16 cellular contexts compared by ENCODE assay signal in the genomic region with DNA sequence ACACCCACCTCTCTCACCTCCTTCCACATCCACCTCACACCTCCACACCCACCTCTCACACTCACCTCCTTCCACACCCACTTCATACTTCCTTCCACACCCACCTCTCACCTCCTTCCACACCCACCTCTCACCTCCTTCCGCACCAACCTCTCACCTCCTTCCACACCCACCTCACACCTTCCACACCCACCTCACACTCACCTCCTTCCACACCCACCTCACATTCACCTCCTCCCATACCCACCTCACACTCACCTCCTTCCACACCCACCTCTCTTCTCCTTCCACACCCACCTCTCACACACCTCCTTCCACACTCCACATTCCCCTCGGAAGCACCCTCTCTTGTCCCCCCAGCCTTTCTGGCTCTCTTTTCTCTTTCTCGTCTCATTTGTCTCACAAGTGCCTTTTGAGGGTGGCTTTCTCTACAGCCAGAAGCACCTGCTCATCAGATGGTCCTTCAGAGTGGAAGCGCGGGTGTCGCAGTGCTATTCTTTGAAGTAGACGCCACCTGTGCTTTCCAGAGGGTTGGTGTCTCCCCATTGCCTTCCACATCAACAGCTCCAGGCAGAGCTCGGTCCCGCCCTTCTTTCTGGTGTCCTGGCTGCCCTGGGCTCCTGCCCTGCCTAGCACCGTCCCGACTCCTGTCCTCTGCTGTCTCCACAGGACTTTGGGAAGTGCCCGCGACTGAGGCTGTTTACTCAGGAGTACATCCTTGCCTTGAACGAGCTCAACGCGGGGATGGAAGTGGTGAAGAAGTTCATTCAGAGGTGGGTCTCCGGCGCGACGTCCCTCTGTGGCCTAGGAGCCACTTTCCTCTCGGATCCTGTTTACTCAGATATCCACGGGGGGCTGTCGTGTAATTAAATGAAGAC.
DNase-seq lines count a peak whose midpoint lies in the region; ATAC-seq and TF ChIP-seq lines count a peak whose summit lies in the region.
"Had no signal": no experiment of that assay in that cellular context is flagged by ENCODE, and none has a peak within 500 bp of the region (broad histone marks: within the 10 kb centered on the region; RNA-seq: fewer than 3 reads in every experiment).

No MANE protein-coding gene starts in this region.

- no peaks in the 10 kb centered on the region for H3K9me3 ChIP-seq in CD8-positive, alpha-beta T cell (ENCODE audit: low read length)
- no peaks in the 10 kb centered on the region for H3K9me3 ChIP-seq in left lung
- H3K9me3 ChIP-seq: heart left ventricle, transverse colon had no signal

- TF ChIP-seq POLR2A in erythroblast (IDR thresholded peaks at IDR 0.05; ENCODE audit: low read length), result no peak

- intact Hi-C loops in CD8-positive, alpha-beta T cell (cut with DNase I, micrococcal nuclease), result no loop called here
- intact Hi-C loops in left lung (cut with DNase I), result no loop called here

- no peaks in the 10 kb centered on the region for H3K27me3 ChIP-seq in CD8-positive, alpha-beta T cell (ENCODE audit: insufficient read depth, low read length)
- H3K27me3 ChIP-seq in left lung, result no peaks in the 10 kb centered on the region
- H3K27me3 ChIP-seq: heart left ventricle, transverse colon had no signal

- peak; percentile 27 for DNase-seq in NCI-H1436 (lab: John Stamatoyannopoulos, UW)
- no peak for DNase-seq in NCI-H1436 treated with DMSO at 0.1 percent for 48 hours (lab: John Stamatoyannopoulos, UW)
- no peak for DNase-seq in CD8-positive, alpha-beta T cell
- peak; percentile 81 for DNase-seq in NCI-H345 treated with DMSO at 0.1 percent for 48 hours (lab: John Stamatoyannopoulos, UW; ENCODE audit: unreplicated experiment)
- DNase-seq in naive B cell, result no peak
- no peak for DNase-seq in left lung
- no peak for DNase-seq in erythroblast (lab: John Stamatoyannopoulos, UW)
- DNase-seq: DMS153, GOT3, heart left ventricle, Right ventricle myocardium superior, T-helper 1 cell, transverse colon had no signal

- POLR2A ChIA-PET in CD8-positive, alpha-beta T cell (lab: Charles Lee), result no interaction called here

- peaks cover 55% of the 10 kb centered on the region for H3K36me3 Mint-ChIP-seq in CD8-positive, alpha-beta T cell
- peaks cover 24 to 42% of the 10 kb centered on the region in 2 donors for H3K36me3 Mint-ChIP-seq in naive B cell

- no peaks in the 10 kb centered on the region for H3K4me1 Mint-ChIP-seq in CD8-positive, alpha-beta T cell (ENCODE audit: low read depth)
- peaks cover 0 to 8% (median 5%) of the 10 kb centered on the region in 3 donors for H3K4me1 Mint-ChIP-seq in naive B cell

- H3K9me3 Mint-ChIP-seq in CD8-positive, alpha-beta T cell, result no peaks in the 10 kb centered on the region
- peaks cover 0 to 1% (median 0%) of the 10 kb centered on the region in 7 donors for H3K9me3 Mint-ChIP-seq in naive B cell
- H3K9me3 Mint-ChIP-seq: nephron had no signal

- no peak overlapping the region for H3K27ac ChIP-seq in CD8-positive, alpha-beta T cell (ENCODE audit: low read depth, low read length)
- no peak overlapping the region for H3K27ac ChIP-seq in left lung
- H3K27ac ChIP-seq: heart left ventricle, transverse colon had no signal

- H3K4me3 Mint-ChIP-seq in CD8-positive, alpha-beta T cell, result no peak overlapping the region
- H3K4me3 Mint-ChIP-seq in naive B cell, result no peak overlapping the region
- H3K4me3 Mint-ChIP-seq: nephron had no signal

- no peak for TF ChIP-seq CTCF in CD8-positive, alpha-beta T cell (IDR thresholded peaks at IDR 0.05)
- TF ChIP-seq CTCF in left lung (IDR thresholded peaks at IDR 0.05), result no peak

- H3K27me3 Mint-ChIP-seq in CD8-positive, alpha-beta T cell (ENCODE audit: low read depth), result no peaks in the 10 kb centered on the region
- H3K27me3 Mint-ChIP-seq in naive B cell, result no peaks in the 10 kb centered on the region

- ATAC-seq in CD8-positive, alpha-beta T cell, result no peak
- ATAC-seq in naive B cell (ENCODE audit: low read depth in 2 of 2) (no peak), HG02938 (IDR thresholded peaks at IDR 0.05; ENCODE audit: unreplicated experiment) (no peak), left lung (no peak)

- no peaks in the 10 kb centered on the region for H3K4me1 ChIP-seq in CD8-positive, alpha-beta T cell (ENCODE audit: insufficient read depth, low read length)
- no peaks in the 10 kb centered on the region for H3K4me1 ChIP-seq in left lung
- H3K4me1 ChIP-seq: heart left ventricle had no signal

- CTCF ChIA-PET in CD8-positive, alpha-beta T cell (lab: Charles Lee), result no interaction called here

- H3K4me3 ChIP-seq in CD8-positive, alpha-beta T cell (ENCODE audit: low read depth, low read length), result no peak overlapping the region
- H3K4me3 ChIP-seq in left lung, result no peak overlapping the region
- H3K4me3 ChIP-seq: heart left ventricle, lung, transverse colon had no signal

- peak overlapping the region; percentile 77 for H3K27ac Mint-ChIP-seq in CD8-positive, alpha-beta T cell
- H3K27ac Mint-ChIP-seq in naive B cell, result peak overlapping the region in 4 of 6 donors; percentile 24 to 76 (median 38)
- H3K27ac Mint-ChIP-seq: nephron had no signal

- no peaks in the 10 kb centered on the region for H3K36me3 ChIP-seq in CD8-positive, alpha-beta T cell (ENCODE audit: insufficient read depth, low read length)
- peaks cover 3 to 81% of the 10 kb centered on the region in 2 donors for H3K36me3 ChIP-seq in left lung

Comparison
In these comparisons a context has a peak if more than half of its experiments do, and no peak if none do; other contexts are left out.
1. DNase-seq: peak in NCI-H1436 (single experiment) and NCI-H345 treated with DMSO at 0.1 percent for 48 hours (single experiment); none in NCI-H1436 treated with DMSO at 0.1 percent for 48 hours (single experiment), CD8-positive, alpha-beta T cell (0 of 7), naive B cell (single experiment), left lung (0 of 2) and erythroblast (0 of 2).